1 cellular context compared by ENCODE assay signal in genomic region chr15:44715142-44715796, GRCh38.
TF ChIP-seq lines count a peak whose summit lies in the region.

No MANE protein-coding gene starts in this region.

TF ChIP-seq in GM23338, 12 proteins besides CTCF, POLR2A, EP300 and RAD21 (continued from another document):
- TF ChIP-seq ZNF462 (CRISPR knock-in tag; IDR thresholded peaks at IDR 0.05) (no peak), ETS1 (IDR thresholded peaks at IDR 0.05) (no peak), JUNB (IDR thresholded peaks at IDR 0.05; ENCODE audit: unreplicated experiment) (no peak)
